Comparison of ENCODE assay signal across 7 cellular contexts in genomic region chr6:84220809-84221409, GRCh38. TPM values are rescaled to one million over a fixed set of nuclear protein-coding genes. Genes with fewer than 3 reads are reported as not detected.
A peak's percentile ranks its signal among the peaks of the same experiment; 100 is the strongest.
DNase-seq lines count a peak whose midpoint lies in the region; ATAC-seq and TF ChIP-seq lines count a peak whose summit lies in the region.

No MANE protein-coding gene starts in this region.

- in situ Hi-C loops in mammary epithelial cell (cut with MboI; ENCODE audit: low sequenced_read_pairs in 2 of 2) = loop anchor here (5.0 to 10.0 kb wide), 2 partner anchors 334 to 356 kb away; no protein-coding TSS in a partner anchor

- CTCF ChIA-PET in mammary epithelial cell (lab: Charles Lee; ENCODE audit: low non-redundant PET) = no interaction called here

- no peaks in the 10 kb centered on the region for H3K4me1 ChIP-seq in mammary epithelial cell (ENCODE audit: insufficient read depth, low read length)

- no peak overlapping the region for H3K27ac Mint-ChIP-seq in nephron progenitor cell

- no peak overlapping the region for H2AFZ ChIP-seq in mammary epithelial cell (ENCODE audit: low read depth, low read length)

- DNase-seq in EH (ENCODE audit: low read depth) (peak; percentile 47), Kasumi-1 (lab: John Stamatoyannopoulos, UW) (peak; percentile 27 to 40), mammary epithelial cell (peak; percentile 11), nephron progenitor cell (no peak), mesenteric fat pad (ENCODE audit: low spot score) (no peak)

- H3K27ac ChIP-seq in mammary epithelial cell (ENCODE audit: insufficient read depth, low read depth, low read length) = no peak overlapping the region

- no TSS peak for BruUV-seq in mammary epithelial cell (replicated peaks; lab: Mats Ljungman, UMichigan)

- peak; percentile 43 to 52 for TF ChIP-seq CTCF in mammary epithelial cell (conservative IDR thresholded peaks at IDR 0.05 in 1 of 2, IDR thresholded peaks at IDR 0.05 in 1 of 2; ENCODE audit: extremely low read depth in 1 of 2, insufficient read depth in 1 of 2, low read depth in 1 of 2, low read length in 2 of 2)
- peak; percentile 59 for TF ChIP-seq CTCF in nephron progenitor cell (IDR thresholded peaks at IDR 0.05)

- H3K4me3 Mint-ChIP-seq in nephron progenitor cell = no peak overlapping the region

- dilution Hi-C loops in mammary epithelial cell (cut with HindIII; ENCODE audit: low sequenced_read_pairs) = no loop called here

- H3K4me1 Mint-ChIP-seq in nephron progenitor cell = peaks cover 4% of the 10 kb centered on the region

- no peaks in the 10 kb centered on the region for H3K9me3 Mint-ChIP-seq in nephron progenitor cell

- H3K36me3 ChIP-seq in mammary epithelial cell (ENCODE audit: insufficient read depth, low read length) = no peaks in the 10 kb centered on the region

- H3K9ac ChIP-seq in mammary epithelial cell (ENCODE audit: insufficient read depth, low read length) = no peak overlapping the region

- no peak overlapping the region for H3K4me3 ChIP-seq in mammary epithelial cell (replicated peaks in 1 of 3; ENCODE audit: insufficient read depth in 1 of 3, low read depth in 2 of 3, low read length in 3 of 3)

- H3K36me3 Mint-ChIP-seq in nephron progenitor cell (ENCODE audit: low read depth) = peaks cover 4% of the 10 kb centered on the region

- no peak for ATAC-seq in HG03097 (IDR thresholded peaks at IDR 0.05; ENCODE audit: low FRiP score, unreplicated experiment)
- ATAC-seq in HG02870 (IDR thresholded peaks at IDR 0.05; ENCODE audit: unreplicated experiment) = no peak

- intact Hi-C loops in mammary epithelial cell (cut with micrococcal nuclease) = loop anchor here (1.0 to 10.0 kb wide), 2 partner anchors 337 to 744 kb away; no protein-coding TSS in a partner anchor

- H3K79me2 ChIP-seq in mammary epithelial cell (ENCODE audit: insufficient read depth, low read length) = no peaks in the 10 kb centered on the region

- H3K9me3 ChIP-seq in mammary epithelial cell (replicated peaks; ENCODE audit: insufficient read depth, low read length) = no peaks in the 10 kb centered on the region

- no peaks in the 10 kb centered on the region for H3K27me3 Mint-ChIP-seq in nephron progenitor cell (ENCODE audit: low read depth, poor library complexity)

- no peak overlapping the region for H3K4me2 ChIP-seq in mammary epithelial cell (ENCODE audit: insufficient read depth, low read depth, low read length)

- no peaks in the 10 kb centered on the region for H3K27me3 ChIP-seq in mammary epithelial cell (ENCODE audit: insufficient read depth, low read length)

- H4K20me1 ChIP-seq in mammary epithelial cell (ENCODE audit: insufficient read depth, low read length) = no peaks in the 10 kb centered on the region

- WGBS in mammary epithelial cell (ENCODE audit: low coverage, missing lambda C conversion rate) = 63% methylated on average over 3 of the region's 3 CpGs

RNA-seq across cellular contexts. Expression of gene CEP162, which starts 6.5 kb away (rescaled TPM):
- total RNA-seq in mammary epithelial cell (1 to 10 TPM; 4.3 to 5.0 TPM), mesenteric fat pad (5.4 TPM)
- 1.2 TPM for polyA plus RNA-seq in mammary epithelial cell
- polyA minus RNA-seq in mammary epithelial cell = 0.10 TPM

Comparison
In these comparisons a context has a peak if more than half of its experiments do, and no peak if none do; other contexts are left out.
1. DNase-seq: peak in EH (single experiment), Kasumi-1 (2 of 2) and mammary epithelial cell (single experiment); none in nephron progenitor cell (single experiment) and mesenteric fat pad (single experiment).